ENCODE assay signal across 14 cellular contexts in genomic region chr1:27000092-27000816, GRCh38. TPM values are rescaled to one million over a fixed set of nuclear protein-coding genes. Genes with fewer than 3 reads are reported as not detected.
DNase-seq lines count a peak whose midpoint lies in the region; ATAC-seq, FAIRE-seq and TF ChIP-seq lines count a peak whose summit lies in the region.
"Had no signal": no experiment of that assay in that cellular context is flagged by ENCODE, and none has a peak within 500 bp of the region (broad histone marks: within the 10 kb centered on the region; RNA-seq: fewer than 3 reads in every experiment).

No MANE protein-coding gene starts in this region.

- H3K9me3 ChIP-seq in AG04450 (ENCODE audit: control insufficient read depth, insufficient read depth, low read length): no peaks in the 10 kb centered on the region
- no peaks in the 10 kb centered on the region for H3K9me3 ChIP-seq in gastroesophageal sphincter
- H3K9me3 ChIP-seq in pancreas: no peaks in the 10 kb centered on the region

- FAIRE-seq in pancreas (lab: Jason Lieb, UNC): no peak

- intact Hi-C loops in pancreas (cut with DNase I): no loop called here

- no peaks in the 10 kb centered on the region for H3K27me3 ChIP-seq in AG04450 (ENCODE audit: control insufficient read depth, insufficient read depth, low read length)
- no peaks in the 10 kb centered on the region for H3K27me3 ChIP-seq in gastroesophageal sphincter
- no peaks in the 10 kb centered on the region for H3K27me3 ChIP-seq in pancreas

- ATAC-seq in gastroesophageal sphincter (no peak), pancreas (no peak), GM18868 (IDR thresholded peaks at IDR 0.05; ENCODE audit: unreplicated experiment) (no peak)

- H3K36me3 ChIP-seq in gastroesophageal sphincter (peaks cover 0 to 29% of the 10 kb centered on the region in 2 donors), pancreas (no peaks in the 10 kb centered on the region)

- no peak for TF ChIP-seq EP300 in gastroesophageal sphincter (IDR thresholded peaks at IDR 0.05)

- TF ChIP-seq CTCF in AG04450 (IDR thresholded peaks at IDR 0.05; ENCODE audit: low read depth, low read length) (no peak), RWPE1 (conservative IDR thresholded peaks at IDR 0.05; ENCODE audit: low read depth) (no peak), gastroesophageal sphincter (IDR thresholded peaks at IDR 0.05) (peak in 1 of 4 experiments; percentile 10), pancreas (IDR thresholded peaks at IDR 0.05) (no peak)

- POLR2A ChIA-PET in AG04450 (lab: Yijun Ruan, JAX) (interaction anchor here (1.0 to 2.5 kb wide), 4 partner anchors 9 to 154 kb away, joined by 3 to 12 read pairs (median 7); partner anchors contain the start of genes SLC9A1 and TENT5B), RWPE1 (lab: Yijun Ruan, JAX; ENCODE audit: low non-redundant PET) (no interaction called here)

- 54 to 77% methylated on average over 7 to 9 of the region's 9 CpGs for whole genome bisulfite sequencing in gastroesophageal sphincter (ENCODE audit: low coverage in 1 of 2), 2 donors
- 77 to 79% methylated on average over 9 of the region's 9 CpGs for WGBS in pancreas, 2 donors

- DNase-seq in AG04450 (ENCODE audit: low read depth, low spot score): no peak
- no peak for DNase-seq in RWPE1 (ENCODE audit: low spot score)
- no peak for DNase-seq in pancreas
- no peak for DNase-seq in stimulated activated CD4-positive, alpha-beta T cell treated with anti-CD3 and anti-CD28 coated beads, Interleukin-12 subunit alpha, Interleukin-12 subunit beta, amount 100 ng/mL, for 4 hours
- DNase-seq in NCI-H1436 (lab: John Stamatoyannopoulos, UW): no peak
- no peak for DNase-seq in NCI-H1694 (lab: John Stamatoyannopoulos, UW)
- DNase-seq: activated CD4-positive, alpha-beta T cell treated with anti-CD3 and anti-CD28 coated beads for 4 hours; activated effector memory CD4-positive, alpha-beta T cell treated with anti-CD3 and anti-CD28 coated beads, Interleukin-2, amount 50 U/mL, for 16 hours; MM.1S; nucleus accumbens had no signal

- peaks cover 21 to 100% (median 49%) of the 10 kb centered on the region in 3 donors for H3K4me1 ChIP-seq in gastroesophageal sphincter
- H3K4me1 ChIP-seq in pancreas: peaks cover 0 to 21% (median 0%) of the 10 kb centered on the region in 3 donors

- H3K27ac ChIP-seq in AG04450 (ENCODE audit: low read depth, low read length): peak overlapping the region; percentile 95
- peak overlapping the region; percentile 99 for H3K27ac ChIP-seq in RWPE1
- peak overlapping the region; percentile 87 to 98 (median 93) for H3K27ac ChIP-seq in gastroesophageal sphincter
- H3K27ac ChIP-seq in pancreas: peak overlapping the region in 3 of 4 donors; percentile 10 to 67 (median 43)

- no peak for TF ChIP-seq POLR2A in gastroesophageal sphincter (IDR thresholded peaks at IDR 0.05)

- CTCF ChIA-PET in AG04450 (lab: Charles Lee) (interaction anchor here (0.9 to 5.6 kb wide), 4 partner anchors 9 to 294 kb away, joined by 3 to 65 read pairs (median 14); no protein-coding TSS in a partner anchor), RWPE1 (lab: Yijun Ruan, JAX) (interaction anchor here (0.6 to 0.9 kb wide), 2 partner anchors 16 to 46 kb away, joined by 3 to 5 read pairs; no protein-coding TSS in a partner anchor)

- no peak overlapping the region for H3K4me3 ChIP-seq in AG04450 (ENCODE audit: low read depth, low read length)
- H3K4me3 ChIP-seq in gastroesophageal sphincter: peak overlapping the region in 1 of 2 donors; percentile 10
- no peak overlapping the region for H3K4me3 ChIP-seq in pancreas

RNA-seq across cellular contexts. Expression of gene TRNP1, which starts 6.8 kb away (rescaled TPM):
- polyA plus RNA-seq in AG04450 (2011; rRNA removed): 47.1 and 50.7 TPM in 2 replicates
- 20.6 and 20.9 TPM in 2 replicates for polyA minus RNA-seq in AG04450 (2011; rRNA and poly(A)+ RNA removed)
- 10 to 100 TPM; 15.9 to 48.4 (median 38.8) TPM for total RNA-seq in gastroesophageal sphincter
- 10 to 100 TPM; 10.4 to 36.8 (median 18.4) TPM for total RNA-seq in pancreas
- polyA plus RNA-seq in pancreas: 10 to 100 TPM; 42.1 to 48.2 TPM

RNA-seq across cellular contexts. Expression of gene TENT5B, which starts 12.4 kb away (rescaled TPM):
- polyA plus RNA-seq in AG04450 (2011; rRNA removed) (1.5 and 2.1 TPM in 2 replicates), pancreas (1 to 10 TPM; 1.3 to 3.3 TPM)
- 2.8 and 4.2 TPM in 2 replicates for polyA minus RNA-seq in AG04450 (2011; rRNA and poly(A)+ RNA removed)
- total RNA-seq in gastroesophageal sphincter (100 to 1,000 TPM in 3 of 4 donors, 10 to 100 TPM in 1; 89.9 to 284 (median 166) TPM), pancreas (1 to 10 TPM in 1 of 6 donors, under 1 TPM in 5; 0.08 to 2.0 (median 0.61) TPM)

RNA-seq across cellular contexts. Expression of gene KDF1, which starts 40.0 kb away (rescaled TPM):
- polyA plus RNA-seq in AG04450 (2011; rRNA removed) (0.06 TPM in 1 of 2 replicates, not detected in the other), pancreas (10 to 100 TPM in 1 of 2 donors, 1 to 10 TPM in 1; 8.8 to 13.7 TPM)
- polyA minus RNA-seq in AG04450 (2011; rRNA and poly(A)+ RNA removed): not detected in 2 replicates
- total RNA-seq in gastroesophageal sphincter (1 to 10 TPM in 1 of 4 donors, not detected in 3; 2.3 TPM), pancreas (10 to 100 TPM in 2 of 6 donors, 1 to 10 TPM in 4; 7.2 to 11.7 (median 8.9) TPM)
- total RNA-seq: dermis microvascular lymphatic vessel endothelial cell, NCI-H460 had no signal

Comparison
In these comparisons a context has a peak if more than half of its experiments do, and no peak if none do; other contexts are left out.
1. H3K27ac ChIP-seq: peak in every context shown above with its lines; median percentile 99 in RWPE1; 95 in AG04450; 93 in gastroesophageal sphincter; 43 in pancreas.
2. RNA of gene TENT5B, which starts 12.4 kb away (total RNA-seq): 89.9 to 284 TPM in gastroesophageal sphincter; 0.08 to 2.0 TPM in pancreas; every median in the first group is over 10 times any median in the second.